Comparison of ENCODE assay signal across 10 cellular contexts in genomic region chr11:66316849-66317251, GRCh38. TPM values are rescaled to one million over a fixed set of nuclear protein-coding genes. Genes with fewer than 3 reads are reported as not detected.
DNase-seq lines count a peak whose midpoint lies in the region; ATAC-seq and TF ChIP-seq lines count a peak whose summit lies in the region.
"Had no signal": no experiment of that assay in that cellular context is flagged by ENCODE, and none has a peak within 500 bp of the region (broad histone marks: within the 10 kb centered on the region; RNA-seq: fewer than 3 reads in every experiment).

TSS of gene CD248 (minus strand) at chr11:66317044. CDS start at chr11:66317027, 17 bp downstream.

- no peaks in the 10 kb centered on the region for H3K9me3 ChIP-seq in tibial artery

- ATAC-seq in GM19455 (IDR thresholded peaks at IDR 0.05; ENCODE audit: unreplicated experiment) = no peak

- H3K36me3 Mint-ChIP-seq in T-helper 2 cell treated with Interferon-gamma antibody and Interleukin-4, amounts not matched to agents 5 μg/mL and 100 μg/mL, for 36 hours (ENCODE audit: low read depth) = no peaks in the 10 kb centered on the region

- no peaks in the 10 kb centered on the region for H3K36me3 ChIP-seq in tibial artery

- peaks cover 8% of the 10 kb centered on the region for H3K9me3 Mint-ChIP-seq in T-helper 2 cell treated with Interferon-gamma antibody and Interleukin-4, amounts not matched to agents 5 μg/mL and 100 μg/mL, for 36 hours

- H3K27ac ChIP-seq in tibial artery = peak within 1 kb of the TSS; percentile 36 to 54

- DNase-seq in T-helper 2 cell treated with Interferon-gamma antibody and Interleukin-4, amounts not matched to agents 5 μg/mL and 100 μg/mL, for 36 hours (ENCODE audit: low spot score) = no peak
- no peak for DNase-seq in T-helper 2 cell
- DNase-seq in cardiac fibroblast (ENCODE audit: low read depth in 2 of 2) = peak; percentile 68 to 96
- DNase-seq in lower leg skin (ENCODE audit: low spot score in 2 of 2) = peak in 1 of 2 donors; percentile 91
- peak; percentile 57 to 84 for DNase-seq in tibial artery
- DNase-seq in NOMO-1 treated with DMSO at 0.1 percent for 48 hours (lab: John Stamatoyannopoulos, UW; ENCODE audit: unreplicated experiment) = no peak
- DNase-seq in stimulated activated CD4-positive, alpha-beta T cell treated with anti-CD3 and anti-CD28 coated beads, Interleukin-15, amount 100 ng/mL, for 24 hours = no peak
- DNase-seq: NCI-H526 treated with DMSO at 0.1 percent for 48 hours had no signal

- peaks cover 0 to 46% (median 35%) of the 10 kb centered on the region in 4 donors for H3K4me1 ChIP-seq in tibial artery

- H3K27me3 Mint-ChIP-seq in T-helper 2 cell treated with Interferon-gamma antibody and Interleukin-4, amounts not matched to agents 5 μg/mL and 100 μg/mL, for 36 hours (ENCODE audit: low read depth) = peaks cover 7% of the 10 kb centered on the region

- TF ChIP-seq POLR2A in lower leg skin (IDR thresholded peaks at IDR 0.05) = no peak

- TF ChIP-seq CTCF in cardiac fibroblast (IDR thresholded peaks at IDR 0.05; ENCODE audit: low read depth, low read length) (no peak), lower leg skin (IDR thresholded peaks at IDR 0.05) (no peak), tibial artery (IDR thresholded peaks at IDR 0.05) (no peak)

- H3K4me3 ChIP-seq in cardiac fibroblast (replicated peaks in 1 of 2; ENCODE audit: low read depth in 2 of 2, low read length in 2 of 2) (peak within 1 kb of the TSS; percentile 63 to 65), lower leg skin (ENCODE audit: low read depth, poor library complexity, severe bottlenecking) (peak within 1 kb of the TSS; percentile 10), tibial artery (peak within 1 kb of the TSS; percentile 44 to 59)

- H3K4me3 Mint-ChIP-seq in T-helper 2 cell treated with Interferon-gamma antibody and Interleukin-4, amounts not matched to agents 5 μg/mL and 100 μg/mL, for 36 hours = no peak within 1 kb of the TSS

- intact Hi-C loops in lower leg skin (cut with DNase I; ENCODE audit: low total_unique reads) = no loop called here
- intact Hi-C loops in tibial artery (cut with DNase I; ENCODE audit: low total_unique reads) = no loop called here

- H3K27ac Mint-ChIP-seq in T-helper 2 cell treated with Interferon-gamma antibody and Interleukin-4, amounts not matched to agents 5 μg/mL and 100 μg/mL, for 36 hours = peak within 1 kb of the TSS; percentile 71

- 5 to 20% methylated on average over 12 to 16 of the region's 29 CpGs for WGBS in lower leg skin, 2 donors

- peaks cover 25% of the 10 kb centered on the region for H3K4me1 Mint-ChIP-seq in T-helper 2 cell treated with Interferon-gamma antibody and Interleukin-4, amounts not matched to agents 5 μg/mL and 100 μg/mL, for 36 hours (ENCODE audit: low read depth)

- H3K27me3 ChIP-seq in tibial artery = peaks cover 0 to 44% of the 10 kb centered on the region in 2 donors

RNA-seq across cellular contexts. Expression of gene CD248, which starts in this region (rescaled TPM):
- 10 to 100 TPM in 2 of 4 donors, 1 to 10 TPM in 2; 6.3 to 23.5 (median 12.3) TPM for total RNA-seq in lower leg skin
- total RNA-seq: myocyte had no signal

Comparison
In these comparisons a context has a peak if more than half of its experiments do, and no peak if none do; other contexts are left out.
1. DNase-seq: peak in cardiac fibroblast (2 of 2) and tibial artery (2 of 2); none in T-helper 2 cell treated with Interferon-gamma antibody and Interleukin-4, amounts not matched to agents 5 μg/mL and 100 μg/mL, for 36 hours (single experiment), T-helper 2 cell (0 of 5), NOMO-1 treated with DMSO at 0.1 percent for 48 hours (single experiment) and stimulated activated CD4-positive, alpha-beta T cell treated with anti-CD3 and anti-CD28 coated beads, Interleukin-15, amount 100 ng/mL, for 24 hours (single experiment).
2. H3K4me3 ChIP-seq: peak in every context shown above with its lines; median percentile 64 in cardiac fibroblast; 52 in tibial artery; 10 in lower leg skin.